Comparison of ENCODE assay signal across 1 cellular context in genomic region chr20:3470627-3471396, GRCh38.
TF ChIP-seq lines count a peak whose summit lies in the region.

ATRN (plus strand) TSS chr20:3471018; CDS start chr20:3471108, 90 bp downstream.

TF ChIP-seq in PFSK-1, 5 proteins besides CTCF, POLR2A, EP300 and RAD21:
- TF ChIP-seq REST (IDR thresholded peaks at IDR 0.05; ENCODE audit: insufficient read depth in 1 of 2, low read depth in 2 of 2, low read length in 2 of 2) (no peak; a peak in 1 of 4 replicates), TAF1 (IDR thresholded peaks at IDR 0.05; ENCODE audit: borderline replicate concordance, insufficient read depth, low read length) (peak; percentile 85), POLR2AphosphoS5 (IDR thresholded peaks at IDR 0.05; ENCODE audit: low read depth, low read length) (peak; percentile 91), FOXP2 (optimal IDR thresholded peaks at IDR 0.05; ENCODE audit: borderline replicate concordance, extremely low read depth, extremely low read length, insufficient read depth) (peak; percentile 96), SIN3A (IDR thresholded peaks at IDR 0.05; ENCODE audit: borderline replicate concordance, insufficient read depth, low read length) (0 out of 2 replicates have a peak, but pooled peaks have one; percentile 81)
